In the genomic region with DNA sequence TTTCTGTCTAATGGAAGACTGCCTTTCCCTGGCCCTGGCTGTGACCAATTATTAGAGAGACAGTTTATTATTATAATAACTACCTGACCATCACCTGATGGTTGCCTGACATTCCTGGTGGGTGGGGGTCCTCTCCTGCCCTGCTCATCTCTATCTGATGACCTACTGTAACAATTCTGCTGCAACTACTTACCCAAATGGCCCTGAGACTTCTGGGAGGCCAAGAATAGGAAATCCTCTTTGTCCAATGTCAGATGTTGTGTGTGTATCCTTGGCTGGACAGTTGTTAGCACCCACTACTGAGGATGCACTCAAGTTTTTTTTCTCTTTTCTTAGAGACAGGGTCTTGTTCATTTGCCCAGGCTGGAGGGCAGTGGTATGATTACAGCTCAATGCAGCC, we compare ENCODE assay signal across 8 cellular contexts.
"Had no signal": no experiment of that assay in that cellular context is flagged by ENCODE, and none has a peak within 500 bp of the region (broad histone marks: within the 10 kb centered on the region; RNA-seq: fewer than 3 reads in every experiment).

No MANE protein-coding gene starts in this region.

- FAIRE-seq: G401.6, GM12878, GM12891, GM12892, GM18507, GM19239 had no signal

- H3K4me3 ChIP-seq: GM12878 had no signal

- DNase-seq: GDM1, GF-D8 had no signal
